ENCODE assay signal across 2 cellular contexts in the genomic region with DNA sequence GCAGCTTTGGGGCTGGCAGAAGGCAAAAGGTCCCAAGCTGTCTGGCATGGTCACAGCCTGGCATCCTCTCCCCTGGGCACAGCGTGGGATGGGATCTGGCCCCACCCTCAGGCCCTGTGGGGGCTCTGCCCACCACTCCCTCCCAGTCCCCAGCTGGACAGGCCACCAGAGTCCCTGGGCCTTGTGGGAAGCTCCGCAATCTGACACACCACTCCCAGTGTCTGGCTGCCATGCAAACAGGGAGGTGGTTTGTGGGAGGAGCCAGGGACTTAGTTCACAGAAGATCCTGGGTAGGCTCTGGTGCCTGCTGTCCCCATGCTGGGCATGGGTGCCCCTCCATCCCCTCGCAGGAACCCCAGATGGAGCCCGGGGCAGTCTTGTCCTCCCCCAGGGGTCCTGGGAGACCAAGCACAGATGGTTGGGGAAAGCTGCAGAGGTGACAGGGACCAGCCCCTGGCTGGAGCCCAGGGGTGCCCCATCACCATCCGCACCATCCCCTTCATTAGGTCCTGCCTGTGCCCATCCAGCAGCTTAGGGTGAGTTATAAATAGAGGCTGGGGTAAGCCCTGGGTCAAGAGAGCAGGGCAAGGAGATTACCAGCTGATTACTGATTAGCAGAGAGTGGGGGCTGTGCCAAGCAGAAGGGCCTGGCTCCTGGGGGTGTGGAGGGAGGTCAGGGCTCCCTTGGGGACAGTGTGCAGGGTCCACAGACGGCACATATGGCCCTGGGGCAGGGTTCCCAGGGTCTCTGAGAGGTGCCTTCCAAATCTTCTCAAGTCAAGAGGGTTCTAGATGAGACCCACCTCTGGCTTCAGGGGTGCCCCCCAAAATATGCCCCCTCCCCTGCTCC.
TF ChIP-seq lines count a peak whose summit lies in the region.

No MANE protein-coding gene starts in this region.

TF ChIP-seq in A549, 52 proteins besides CTCF, POLR2A, EP300 and RAD21:
- no peak for TF ChIP-seq JUNB (IDR thresholded peaks at IDR 0.05)
- no peak for TF ChIP-seq FOXS1 (CRISPR knock-in tag; IDR thresholded peaks at IDR 0.05)
- TF ChIP-seq MAFK (IDR thresholded peaks at IDR 0.05; ENCODE audit: partially characterized antibody) = no peak
- peak; percentile 25; the same call in 1 of the 2 replicates for TF ChIP-seq PBX3 (IDR thresholded peaks at IDR 0.05)

TF ChIP-seq in K562, 482 proteins besides CTCF, POLR2A, EP300 and RAD21:
- TF ChIP-seq POLR2G (IDR thresholded peaks at IDR 0.05; ENCODE audit: low read depth, low read length) (peak; percentile 81), ZNF174 (CRISPR knock-in tag; IDR thresholded peaks at IDR 0.05) (no peak)
